ENCODE assay signal across 18 cellular contexts in the genomic region with DNA sequence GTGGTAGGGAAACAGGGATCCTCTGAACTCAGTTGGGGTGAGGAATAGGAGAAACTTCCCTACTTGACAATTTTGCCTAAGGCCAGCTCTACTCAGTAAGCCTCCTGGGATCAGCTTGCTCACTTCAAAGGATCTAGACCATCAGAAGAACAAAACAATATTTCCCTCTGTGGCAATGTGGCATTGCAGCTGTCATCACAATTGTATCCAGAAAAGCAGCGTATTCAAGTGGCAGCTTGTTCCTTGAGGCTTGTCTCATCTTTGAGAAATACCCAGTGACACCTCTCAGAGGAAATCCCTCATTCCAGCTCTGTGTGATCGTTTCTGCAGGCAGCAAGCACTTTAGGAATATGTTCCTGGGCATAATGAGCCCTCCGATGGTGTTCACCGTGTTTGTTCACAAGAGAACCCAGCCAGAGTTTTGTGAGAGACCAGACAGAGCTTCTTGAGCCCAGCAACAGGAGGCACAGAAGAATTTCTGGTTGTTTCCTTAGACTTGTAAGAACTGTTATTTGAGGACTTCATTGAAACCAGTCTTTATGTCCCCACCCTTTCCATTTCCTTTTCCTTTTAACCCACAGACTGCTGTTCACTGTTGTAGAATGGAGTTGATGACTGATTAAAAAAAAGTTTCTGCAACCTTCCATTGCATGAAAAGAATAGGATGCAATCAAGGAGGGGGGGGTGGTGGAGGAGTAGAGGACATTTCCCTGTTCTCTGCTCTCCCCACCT.
DNase-seq lines count a peak whose midpoint lies in the region; ATAC-seq, FAIRE-seq and TF ChIP-seq lines count a peak whose summit lies in the region.
"Had no signal": no experiment of that assay in that cellular context is flagged by ENCODE, and none has a peak within 500 bp of the region (broad histone marks: within the 10 kb centered on the region; RNA-seq: fewer than 3 reads in every experiment).

No MANE protein-coding gene starts in this region.

- peaks cover 14% of the 10 kb centered on the region for H3K4me1 Mint-ChIP-seq in activated CD4-positive, alpha-beta T cell treated with anti-CD3 and anti-CD28 coated beads, Interleukin-2, amount 10 ng/mL, durations not matched to agents 7 days and 5 days
- peaks cover 46% of the 10 kb centered on the region for H3K4me1 Mint-ChIP-seq in osteocyte (ENCODE audit: unreplicated experiment)

- H3K9me3 Mint-ChIP-seq in activated CD4-positive, alpha-beta T cell treated with anti-CD3 and anti-CD28 coated beads, Interleukin-2, amount 10 ng/mL, durations not matched to agents 7 days and 5 days, result no peaks in the 10 kb centered on the region
- no peaks in the 10 kb centered on the region for H3K9me3 Mint-ChIP-seq in osteocyte (ENCODE audit: unreplicated experiment)

- TF ChIP-seq CTCF in osteocyte (IDR thresholded peaks at IDR 0.05) (no peak), D721Med (IDR thresholded peaks at IDR 0.05; ENCODE audit: insufficient read depth, missing control alignments) (no peak)

- H3K27me3 Mint-ChIP-seq in activated CD4-positive, alpha-beta T cell treated with anti-CD3 and anti-CD28 coated beads, Interleukin-2, amount 10 ng/mL, durations not matched to agents 7 days and 5 days, result no peaks in the 10 kb centered on the region
- peaks cover 3% of the 10 kb centered on the region for H3K27me3 Mint-ChIP-seq in osteocyte (ENCODE audit: unreplicated experiment)

- no peak for FAIRE-seq in D721Med (lab: Jason Lieb, UNC)

- H3K27ac Mint-ChIP-seq in activated CD4-positive, alpha-beta T cell treated with anti-CD3 and anti-CD28 coated beads, Interleukin-2, amount 10 ng/mL, durations not matched to agents 7 days and 5 days, result peak overlapping the region; percentile 68
- H3K27ac Mint-ChIP-seq in osteocyte (ENCODE audit: unreplicated experiment), result peak overlapping the region; percentile 59

- POLR2A ChIA-PET in activated CD4-positive, alpha-beta T cell treated with anti-CD3 and anti-CD28 coated beads, Interleukin-2, amount 10 ng/mL, durations not matched to agents 7 days and 5 days (lab: Charles Lee), result no interaction called here

- CTCF ChIA-PET in activated CD4-positive, alpha-beta T cell treated with anti-CD3 and anti-CD28 coated beads, Interleukin-2, amount 10 ng/mL, durations not matched to agents 7 days and 5 days (lab: Charles Lee), result no interaction called here

- H3K36me3 Mint-ChIP-seq in activated CD4-positive, alpha-beta T cell treated with anti-CD3 and anti-CD28 coated beads, Interleukin-2, amount 10 ng/mL, durations not matched to agents 7 days and 5 days (ENCODE audit: low read depth), result no peaks in the 10 kb centered on the region
- H3K36me3 Mint-ChIP-seq in osteocyte (ENCODE audit: unreplicated experiment), result no peaks in the 10 kb centered on the region

- no peak for ATAC-seq in GM18517 (IDR thresholded peaks at IDR 0.05; ENCODE audit: unreplicated experiment)

- no peak overlapping the region for H3K4me3 Mint-ChIP-seq in activated CD4-positive, alpha-beta T cell treated with anti-CD3 and anti-CD28 coated beads, Interleukin-2, amount 10 ng/mL, durations not matched to agents 7 days and 5 days
- H3K4me3 Mint-ChIP-seq in osteocyte (ENCODE audit: unreplicated experiment), result no peak overlapping the region

- no peak for DNase-seq in activated CD4-positive, alpha-beta T cell treated with anti-CD3 and anti-CD28 coated beads, Interleukin-2, amount 10 ng/mL, durations not matched to agents 7 days and 5 days
- no peak for DNase-seq in activated CD4-positive, alpha-beta T cell treated with anti-CD3 and anti-CD28 coated beads for 48 hours
- DNase-seq in UCSD-AML1 (lab: John Stamatoyannopoulos, UW; ENCODE audit: unreplicated experiment), result peak; percentile 15
- DNase-seq in fibroblast of gingiva (ENCODE audit: low read depth), result peak; percentile 18
- no peak for DNase-seq in osteocyte (ENCODE audit: extremely low spot score, unreplicated experiment)
- DNase-seq in GF-D8 (lab: John Stamatoyannopoulos, UW), result no peak
- no peak for DNase-seq in D721Med (ENCODE audit: insufficient read length, low spot score)
- DNase-seq: 8988T, COR-L47, DMS53, HCEC 1CT, MV-4-11, NCI-H1417, NCI-H187 treated with DMSO at 0.1 percent for 48 hours, NCI-H2171 treated with DMSO at 0.1 percent for 48 hours, NCI-H446 treated with DMSO at 0.1 percent for 48 hours, NCI-H748 treated with DMSO at 0.1 percent for 48 hours had no signal

Comparison
In these comparisons a context has a peak if more than half of its experiments do, and no peak if none do; other contexts are left out.
1. DNase-seq: peak in UCSD-AML1 (single experiment) and fibroblast of gingiva (single experiment); none in activated CD4-positive, alpha-beta T cell treated with anti-CD3 and anti-CD28 coated beads, Interleukin-2, amount 10 ng/mL, durations not matched to agents 7 days and 5 days (single experiment), activated CD4-positive, alpha-beta T cell treated with anti-CD3 and anti-CD28 coated beads for 48 hours (single experiment), osteocyte (single experiment), GF-D8 (single experiment) and D721Med (single experiment).